ENCODE assay signal across 14 cellular contexts in the genomic region with DNA sequence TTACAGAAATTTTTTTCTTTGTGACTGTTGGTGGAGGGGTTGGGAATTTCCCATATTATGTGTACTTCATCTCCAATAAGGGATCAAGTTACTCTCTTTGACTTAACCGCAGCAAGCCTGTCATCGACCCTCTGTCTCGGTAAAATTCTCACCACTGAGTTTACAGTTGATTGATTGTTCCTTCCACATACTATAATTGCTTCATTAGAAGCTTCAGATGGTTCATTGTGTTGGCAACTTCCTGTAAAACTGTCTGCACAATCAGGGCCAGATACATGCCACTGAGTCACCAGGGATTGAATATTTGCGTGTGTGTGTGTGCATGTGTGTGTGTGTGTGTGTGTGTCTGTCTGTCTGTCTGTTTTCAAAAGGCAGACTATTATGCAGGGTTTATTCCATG.
DNase-seq lines count a peak whose midpoint lies in the region; ATAC-seq and TF ChIP-seq lines count a peak whose summit lies in the region.
"Had no signal": no experiment of that assay in that cellular context is flagged by ENCODE, and none has a peak within 500 bp of the region (broad histone marks: within the 10 kb centered on the region; RNA-seq: fewer than 3 reads in every experiment).

No MANE protein-coding gene starts in this region.

- POLR2A ChIA-PET in AG04449 (lab: Yijun Ruan, JAX), result no interaction called here

- CTCF ChIA-PET in AG04449 (lab: Yijun Ruan, JAX), result interaction anchor here (0.9 kb wide), 1 partner anchor 9 kb away, joined by 6 read pairs; no protein-coding TSS in a partner anchor

- TF ChIP-seq CTCF in AG04449 (IDR thresholded peaks at IDR 0.05; ENCODE audit: insufficient read depth, low read length, missing control alignments), result no peak

- no peak for ATAC-seq in HG03095 (IDR thresholded peaks at IDR 0.05; ENCODE audit: unreplicated experiment)
- no peak for ATAC-seq in HG03045 (IDR thresholded peaks at IDR 0.05; ENCODE audit: unreplicated experiment)
- ATAC-seq: gastrocnemius medialis, HCT116 had no signal

- DNase-seq in AG04449 (ENCODE audit: low read depth, low spot score), result peak; percentile 52
- peak; percentile 72 for DNase-seq in HK-2 (ENCODE audit: unreplicated experiment)
- peak; percentile 86 for DNase-seq in RPMI7951 (ENCODE audit: low read depth)
- DNase-seq in fibroblast of peridontal ligament (ENCODE audit: extremely low read depth), result peak; percentile 17
- no peak for DNase-seq in HuH-7.5 (ENCODE audit: low spot score)
- DNase-seq in DMS79 (lab: John Stamatoyannopoulos, UW), result no peak
- DNase-seq: activated effector memory CD4-positive, alpha-beta T cell treated with anti-CD3 and anti-CD28 coated beads, Interleukin-2, amount 50 U/mL, for 16 hours; central memory CD4-positive, alpha-beta T cell; gastrocnemius medialis; left ventricle myocardium inferior had no signal

- no peak overlapping the region for H3K4me3 ChIP-seq in AG04449 (ENCODE audit: low read depth, low read length)
- H3K4me3 ChIP-seq: gastrocnemius medialis, left ventricle myocardium inferior, neural progenitor cell had no signal

Comparison
In these comparisons a context has a peak if more than half of its experiments do, and no peak if none do; other contexts are left out.
1. DNase-seq: peak in AG04449 (single experiment), HK-2 (single experiment), RPMI7951 (single experiment) and fibroblast of peridontal ligament (single experiment); none in HuH-7.5 (single experiment) and DMS79 (single experiment).